ENCODE assay signal across 38 cellular contexts in genomic region chr11:90228056-90228455, GRCh38.
"Had no signal": no experiment of that assay in that cellular context is flagged by ENCODE, and none has a peak within 500 bp of the region (broad histone marks: within the 10 kb centered on the region; RNA-seq: fewer than 3 reads in every experiment).

No MANE protein-coding gene starts in this region.

- H3K27ac ChIP-seq: ascending aorta, cardiac muscle cell, VCaP had no signal

- H3K4me1 ChIP-seq: ascending aorta had no signal

- H3K27ac Mint-ChIP-seq: activated CD4-positive, alpha-beta memory T cell treated with anti-CD3 and anti-CD28 coated beads for 36 hours; activated CD4-positive, alpha-beta T cell treated with anti-CD3 and anti-CD28 coated beads, Interleukin-2, amount 10 ng/mL, durations not matched to agents 24 days and 14 days; activated CD8-positive, alpha-beta T cell treated with anti-CD3 and anti-CD28 coated beads for 36 hours; activated naive CD4-positive, alpha-beta T cell treated with anti-CD3 and anti-CD28 coated beads for 36 hours; activated naive CD4-positive, alpha-beta T cell treated with anti-CD3 and anti-CD28 coated beads, Interleukin-2, amount 50 U/mL, for 24 hours; activated naive CD8-positive, alpha-beta T cell; activated naive CD8-positive, alpha-beta T cell treated with anti-CD3 and anti-CD28 coated beads, Interleukin-2, amount 10 ng/mL, durations not matched to agents 7 days and 5 days; activated naive CD8-positive, alpha-beta T cell treated with anti-CD3 and anti-CD28 coated beads, Interleukin-2, amount 50 U/mL, for 24 hours; activated T-cell treated with anti-CD3 and anti-CD28 coated beads, Interleukin-2, amount 50 U/mL, for 72 hours; activated T-helper 1 cell treated with anti-CD3 and anti-CD28 coated beads, Interleukin-12 subunit alpha, Interleukin-12 subunit beta, Interleukin-2, Interleukin-4 antibody, amounts not matched to agents 30 ng/mL and 10 ng/mL and 1 ng/mL, durations not matched to agents 14 hours and 24 hours and 36 hours; activated T-helper 17 cell treated with anti-CD3 and anti-CD28 coated beads, Interleukin-2, amount 50 U/mL, for 72 hours; brain; T-helper 1 cell treated with Interleukin-12 subunit alpha and Interleukin-12 subunit beta and Interleukin-4 antibody, amounts not matched to agents 30 μg/mL and 1 μg/mL, for 36 hours; T-helper 2 cell treated with Interferon-gamma antibody and Interleukin-4, amounts not matched to agents 5 μg/mL and 100 μg/mL, for 36 hours had no signal

- H3K27me3 ChIP-seq: ascending aorta, cardiac muscle cell had no signal

- H3K4me3 ChIP-seq: ascending aorta, cardiac muscle cell had no signal

- H3K36me3 ChIP-seq: ascending aorta, cardiac muscle cell had no signal

- H3K9me3 Mint-ChIP-seq: activated CD4-positive, alpha-beta memory T cell treated with anti-CD3 and anti-CD28 coated beads for 36 hours; activated naive CD4-positive, alpha-beta T cell treated with anti-CD3 and anti-CD28 coated beads for 36 hours; activated T-helper 1 cell treated with anti-CD3 and anti-CD28 coated beads, Interleukin-12 subunit alpha, Interleukin-12 subunit beta, Interleukin-2, Interleukin-4 antibody, amounts not matched to agents 30 ng/mL and 10 ng/mL and 1 ng/mL, durations not matched to agents 14 hours and 24 hours and 36 hours; activated T-helper 17 cell treated with anti-CD3 and anti-CD28 coated beads, Interleukin-2, amount 50 U/mL, for 72 hours; central memory CD8-positive, alpha-beta T cell; T-helper 1 cell treated with Interleukin-12 subunit alpha and Interleukin-12 subunit beta and Interleukin-4 antibody, amounts not matched to agents 30 μg/mL and 1 μg/mL, for 36 hours; T-helper 2 cell treated with Interferon-gamma antibody and Interleukin-4, amounts not matched to agents 5 μg/mL and 100 μg/mL, for 36 hours had no signal

- ATAC-seq: activated CD4-positive, CD25-positive, alpha-beta regulatory T cell treated with anti-CD3 and anti-CD28 coated beads, Interleukin-2, amount 50 U/mL, for 24 hours; activated CD8-positive, alpha-beta T cell treated with anti-CD3 and anti-CD28 coated beads for 36 hours; activated naive CD8-positive, alpha-beta T cell treated with anti-CD3 and anti-CD28 coated beads, Interleukin-2, amount 50 U/mL, for 24 hours; activated T-cell treated with anti-CD3 and anti-CD28 coated beads, Interleukin-2, amount 50 U/mL, for 4 hours; activated T-cell treated with anti-CD3 and anti-CD28 coated beads, Interleukin-2, amount 50 U/mL, for 72 hours; activated T-helper 17 cell treated with anti-CD3 and anti-CD28 coated beads, Interleukin-2, amount 50 U/mL, for 72 hours had no signal

- DNase-seq: activated CD4-positive, alpha-beta memory T cell treated with anti-CD3 and anti-CD28 coated beads for 36 hours; activated CD4-positive, alpha-beta T cell treated with anti-CD3 and anti-CD28 coated beads for 1 hour; activated CD4-positive, alpha-beta T cell treated with anti-CD3 and anti-CD28 coated beads for 4 hours; activated CD4-positive, alpha-beta T cell treated with anti-CD3 and anti-CD28 coated beads, Interleukin-2, amount 10 ng/mL, durations not matched to agents 24 days and 14 days; activated CD4-positive, alpha-beta T cell treated with anti-CD3 and anti-CD28 coated beads, Interleukin-2, amount 50 U/mL, for 1 hour; activated CD4-positive, alpha-beta T cell treated with anti-CD3 and anti-CD28 coated beads, Interleukin-2, amount 50 U/mL, for 4 hours; activated CD4-positive, CD25-positive, alpha-beta regulatory T cell; activated CD8-positive, alpha-beta memory T cell treated with anti-CD3 and anti-CD28 coated beads, Interleukin-2, amount 50 U/mL, for 4 hours; activated CD8-positive, alpha-beta T cell treated with anti-CD3 and anti-CD28 coated beads for 36 hours; activated effector memory CD4-positive, alpha-beta T cell treated with anti-CD3 and anti-CD28 coated beads, Interleukin-2, amount 50 U/mL, for 16 hours; activated gamma-delta T cell treated with Interleukin-2 at 50 U/mL for 16 hours; activated naive CD4-positive, alpha-beta T cell; activated naive CD4-positive, alpha-beta T cell treated with anti-CD3 and anti-CD28 coated beads for 36 hours; activated naive CD8-positive, alpha-beta T cell treated with anti-CD3 and anti-CD28 coated beads, Interleukin-2, amount 10 ng/mL, durations not matched to agents 7 days and 5 days; activated naive CD8-positive, alpha-beta T cell treated with anti-CD3 and anti-CD28 coated beads, Interleukin-2, amount 50 U/mL, for 24 hours; activated T-cell treated with anti-CD3 and anti-CD28 coated beads for 4 hours; activated T-cell treated with anti-CD3 and anti-CD28 coated beads, Interleukin-2, amount 50 U/mL, for 1 hour; activated T-cell treated with anti-CD3 and anti-CD28 coated beads, Interleukin-2, amount 50 U/mL, for 4 hours; activated T-cell treated with anti-CD3 and anti-CD28 coated beads, Interleukin-2, amount 50 U/mL, for 72 hours; amygdala; anterior cingulate cortex; caudate nucleus; cerebellar nuclear complex; T-helper 1 cell; T-helper 2 cell; T-helper 9 cell had no signal

- H3K4me3 Mint-ChIP-seq: activated CD4-positive, alpha-beta memory T cell treated with anti-CD3 and anti-CD28 coated beads for 36 hours; activated CD4-positive, alpha-beta T cell treated with anti-CD3 and anti-CD28 coated beads, Interleukin-2, amount 10 ng/mL, durations not matched to agents 24 days and 14 days; activated CD8-positive, alpha-beta T cell treated with anti-CD3 and anti-CD28 coated beads for 36 hours; activated naive CD4-positive, alpha-beta T cell treated with anti-CD3 and anti-CD28 coated beads for 36 hours; activated naive CD4-positive, alpha-beta T cell treated with anti-CD3 and anti-CD28 coated beads, Interleukin-2, amount 50 U/mL, for 24 hours; activated naive CD8-positive, alpha-beta T cell; activated naive CD8-positive, alpha-beta T cell treated with anti-CD3 and anti-CD28 coated beads, Interleukin-2, amount 10 ng/mL, durations not matched to agents 7 days and 5 days; activated naive CD8-positive, alpha-beta T cell treated with anti-CD3 and anti-CD28 coated beads, Interleukin-2, amount 50 U/mL, for 24 hours; activated T-cell treated with anti-CD3 and anti-CD28 coated beads, Interleukin-2, amount 50 U/mL, for 4 hours; activated T-cell treated with anti-CD3 and anti-CD28 coated beads, Interleukin-2, amount 50 U/mL, for 72 hours; activated T-helper 1 cell treated with anti-CD3 and anti-CD28 coated beads, Interleukin-12 subunit alpha, Interleukin-12 subunit beta, Interleukin-2, Interleukin-4 antibody, amounts not matched to agents 30 ng/mL and 10 ng/mL and 1 ng/mL, durations not matched to agents 14 hours and 24 hours and 36 hours; activated T-helper 17 cell treated with anti-CD3 and anti-CD28 coated beads, Interleukin-2, amount 50 U/mL, for 72 hours; central memory CD8-positive, alpha-beta T cell; T-helper 1 cell treated with Interleukin-12 subunit alpha and Interleukin-12 subunit beta and Interleukin-4 antibody, amounts not matched to agents 30 μg/mL and 1 μg/mL, for 36 hours; T-helper 2 cell treated with Interferon-gamma antibody and Interleukin-4, amounts not matched to agents 5 μg/mL and 100 μg/mL, for 36 hours had no signal

- H3K4me1 Mint-ChIP-seq: activated T-helper 17 cell treated with anti-CD3 and anti-CD28 coated beads, Interleukin-2, amount 50 U/mL, for 72 hours had no signal

- H3K9me3 ChIP-seq: ascending aorta had no signal

- H3K36me3 Mint-ChIP-seq: activated naive CD4-positive, alpha-beta T cell treated with anti-CD3 and anti-CD28 coated beads, Interleukin-2, amount 50 U/mL, for 24 hours; brain had no signal

- H3K27me3 Mint-ChIP-seq: activated T-helper 17 cell treated with anti-CD3 and anti-CD28 coated beads, Interleukin-2, amount 50 U/mL, for 72 hours; central memory CD8-positive, alpha-beta T cell had no signal
